Comparison of ENCODE assay signal across 8 cellular contexts in genomic region chr17:8122391-8122922, GRCh38. TPM values are rescaled to one million over a fixed set of nuclear protein-coding genes. Genes with fewer than 3 reads are reported as not detected.
DNase-seq lines count a peak whose midpoint lies in the region; ATAC-seq and TF ChIP-seq lines count a peak whose summit lies in the region.

No MANE protein-coding gene starts in this region.

- no peaks in the 10 kb centered on the region for H3K36me3 ChIP-seq in subcutaneous abdominal adipose tissue (ENCODE audit: control insufficient read depth in 5 of 5, insufficient read depth in 5 of 5, low read length in 5 of 5)

- H3K27me3 ChIP-seq in subcutaneous abdominal adipose tissue (ENCODE audit: control insufficient read depth in 5 of 5, insufficient read depth in 4 of 5, low read length in 5 of 5): peaks cover 22 to 37% (median 28%) of the 10 kb centered on the region in 5 donors

- no peaks in the 10 kb centered on the region for H3K9me3 ChIP-seq in subcutaneous abdominal adipose tissue (ENCODE audit: control insufficient read depth in 5 of 5, low read length in 5 of 5)

- H3K4me3 Mint-ChIP-seq in activated naive CD4-positive, alpha-beta T cell treated with anti-CD3 and anti-CD28 coated beads, Interleukin-2, amount 50 U/mL, for 24 hours: peak overlapping the region; percentile 93
- peak overlapping the region; percentile 79 to 100 (median 91) for H3K4me3 Mint-ChIP-seq in immature natural killer cell

- no peak for ATAC-seq in GM21576 (IDR thresholded peaks at IDR 0.05; ENCODE audit: unreplicated experiment)

- no peak for TF ChIP-seq CTCF in AG09309 (IDR thresholded peaks at IDR 0.05; ENCODE audit: control insufficient read depth, insufficient read depth, low read depth, low read length, missing control alignments)

- H3K36me3 Mint-ChIP-seq in activated naive CD4-positive, alpha-beta T cell treated with anti-CD3 and anti-CD28 coated beads, Interleukin-2, amount 50 U/mL, for 24 hours: peaks cover 3% of the 10 kb centered on the region
- peaks cover 0 to 3% (median 0%) of the 10 kb centered on the region in 3 donors for H3K36me3 Mint-ChIP-seq in immature natural killer cell

- no peak overlapping the region for H3K27ac Mint-ChIP-seq in activated naive CD4-positive, alpha-beta T cell treated with anti-CD3 and anti-CD28 coated beads, Interleukin-2, amount 50 U/mL, for 24 hours
- peak overlapping the region in 1 of 6 donors; percentile 23 for H3K27ac Mint-ChIP-seq in immature natural killer cell

- H3K4me3 ChIP-seq in AG09309 (ENCODE audit: control insufficient read depth, low read depth, low read length) (peak overlapping the region; percentile 65), subcutaneous abdominal adipose tissue (ENCODE audit: low read depth in 1 of 5, low read length in 5 of 5) (peak overlapping the region; percentile 48 to 82 (median 71))

- no peak for DNase-seq in AG09309 (ENCODE audit: low read depth)
- DNase-seq in HK-2 (ENCODE audit: unreplicated experiment): peak; percentile 49
- peak in 1 of 3 donors; percentile 3 for DNase-seq in immature natural killer cell
- no peak for DNase-seq in NCI-H128 (lab: John Stamatoyannopoulos, UW; ENCODE audit: unreplicated experiment)
- DNase-seq in hippocampal formation (lab: John Stamatoyannopoulos, UW): no peak

- no peaks in the 10 kb centered on the region for H3K9me3 Mint-ChIP-seq in activated naive CD4-positive, alpha-beta T cell treated with anti-CD3 and anti-CD28 coated beads, Interleukin-2, amount 50 U/mL, for 24 hours
- H3K9me3 Mint-ChIP-seq in immature natural killer cell: peaks cover 0 to 8% (median 0%) of the 10 kb centered on the region in 6 donors

- H3K27ac ChIP-seq in subcutaneous abdominal adipose tissue (ENCODE audit: low read depth, low read length): no peak overlapping the region

- H3K4me1 Mint-ChIP-seq in activated naive CD4-positive, alpha-beta T cell treated with anti-CD3 and anti-CD28 coated beads, Interleukin-2, amount 50 U/mL, for 24 hours: peaks cover 80% of the 10 kb centered on the region
- peaks cover 79 to 92% of the 10 kb centered on the region in 2 donors for H3K4me1 Mint-ChIP-seq in immature natural killer cell

- H3K4me1 ChIP-seq in subcutaneous abdominal adipose tissue (ENCODE audit: control insufficient read depth in 5 of 5, insufficient read depth in 5 of 5, low read length in 5 of 5): peaks cover 19 to 91% (median 85%) of the 10 kb centered on the region in 5 donors

- H3K27me3 Mint-ChIP-seq in activated naive CD4-positive, alpha-beta T cell treated with anti-CD3 and anti-CD28 coated beads, Interleukin-2, amount 50 U/mL, for 24 hours: peaks cover 17% of the 10 kb centered on the region
- H3K27me3 Mint-ChIP-seq in immature natural killer cell (ENCODE audit: low read depth in 3 of 3): peaks cover 62 to 80% (median 71%) of the 10 kb centered on the region in 3 donors

- H3K9ac ChIP-seq in subcutaneous abdominal adipose tissue (ENCODE audit: low read length in 5 of 5): peak overlapping the region in 3 of 5 donors; percentile 38 to 62 (median 41)

RNA-seq across cellular contexts. Expression of gene HES7, which starts 1.4 kb away (rescaled TPM):
- not detected for polyA plus RNA-seq in immature natural killer cell

RNA-seq across cellular contexts. Expression of gene ALOXE3, which starts 4.1 kb away (rescaled TPM):
- polyA plus RNA-seq in immature natural killer cell: not detected

RNA-seq across cellular contexts. Expression of gene PER1, which starts 29.7 kb away (rescaled TPM):
- 1 to 10 TPM; 3.5 to 8.5 (median 4.5) TPM for polyA plus RNA-seq in immature natural killer cell

RNA-seq across cellular contexts. Expression of gene ALOX12B, which starts 34.9 kb away (rescaled TPM):
- under 1 TPM in 1 of 3 donors, not detected in 2; 0.17 TPM for polyA plus RNA-seq in immature natural killer cell

RNA-seq across cellular contexts. Expression of gene VAMP2, which starts 40.3 kb away (rescaled TPM):
- 10 to 100 TPM; 33.6 to 93.6 (median 39.5) TPM for polyA plus RNA-seq in immature natural killer cell
